ENCODE assay signal across 9 cellular contexts in the genomic region with DNA sequence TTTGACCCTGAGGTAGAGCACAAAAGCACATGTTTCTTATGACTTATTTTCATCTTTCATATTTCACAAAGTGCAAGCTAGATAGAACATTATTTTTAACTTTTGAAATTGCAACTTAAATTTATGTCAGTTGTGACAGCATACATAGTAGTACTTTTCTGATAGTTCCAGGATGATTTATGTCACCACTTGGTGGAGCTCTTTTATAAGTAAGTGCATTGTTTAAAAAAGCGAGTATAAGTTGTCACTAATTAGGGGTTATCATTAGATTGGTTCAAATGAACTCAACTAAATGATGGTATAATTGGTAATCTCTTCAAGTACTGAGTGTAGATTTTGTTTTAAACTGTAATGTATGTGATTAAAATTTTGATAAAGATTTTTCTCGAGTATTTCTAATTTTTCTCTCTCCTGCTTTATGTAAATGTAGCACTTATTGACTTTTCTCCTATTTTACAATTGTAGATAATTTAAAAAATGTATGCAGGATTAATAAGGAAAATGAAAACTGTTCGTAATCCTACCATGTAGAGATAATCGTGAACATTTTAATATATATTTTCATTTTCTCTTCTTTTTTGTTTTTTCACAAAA. TPM values are rescaled to one million over a fixed set of nuclear protein-coding genes. Genes with fewer than 3 reads are reported as not detected.
A peak's percentile ranks its signal among the peaks of the same experiment; 100 is the strongest.
DNase-seq lines count a peak whose midpoint lies in the region; ATAC-seq, FAIRE-seq and TF ChIP-seq lines count a peak whose summit lies in the region.
"Had no signal": no experiment of that assay in that cellular context is flagged by ENCODE, and none has a peak within 500 bp of the region (broad histone marks: within the 10 kb centered on the region; RNA-seq: fewer than 3 reads in every experiment).

No MANE protein-coding gene starts in this region.

- no peaks in the 10 kb centered on the region for H3K9me2 ChIP-seq in PC-9 (ENCODE audit: insufficient read depth)

- H3K79me2 ChIP-seq in PC-9 (ENCODE audit: low read depth) = no peaks in the 10 kb centered on the region

- intact Hi-C loops in PC-9 (cut with micrococcal nuclease; ENCODE audit: unreplicated experiment) = loop anchor here (1.0 kb wide), 2 partner anchors 246 to 435 kb away; no protein-coding TSS in a partner anchor

- no peak overlapping the region for H3K4me3 ChIP-seq in PC-9
- H3K4me3 ChIP-seq: HAP-1 had no signal

- H3K27me3 ChIP-seq in PC-9 (ENCODE audit: insufficient read depth, low read depth) = no peaks in the 10 kb centered on the region

- no peaks in the 10 kb centered on the region for H3K27me3 Mint-ChIP-seq in natural killer cell treated with Interleukin-12 subunit alpha and Interleukin-12 subunit beta and Interleukin-15 and Interleukin-18, amount 100 ng/mL, for 72 hours
- no peaks in the 10 kb centered on the region for H3K27me3 Mint-ChIP-seq in WTC11 (ENCODE audit: low read depth)

- no peaks in the 10 kb centered on the region for H3F3A ChIP-seq in PC-9 (ENCODE audit: insufficient read depth, low read depth)

- peaks cover 29 to 36% of the 10 kb centered on the region in 2 donors for H3K4me1 Mint-ChIP-seq in natural killer cell treated with Interleukin-12 subunit alpha and Interleukin-12 subunit beta and Interleukin-15 and Interleukin-18, amount 100 ng/mL, for 72 hours (ENCODE audit: low read depth in 2 of 2)
- no peaks in the 10 kb centered on the region for H3K4me1 Mint-ChIP-seq in WTC11

- no peak overlapping the region for H3K27ac ChIP-seq in PC-9

- no peak overlapping the region for H2AFZ ChIP-seq in PC-9

- in situ Hi-C loops in ACHN (cut with HindIII; ENCODE audit: low pct_ligation_motif_present, low pct_unique_long_range_greater_than_20kb, low sequenced_read_pairs) = no loop called here

- ATAC-seq in natural killer cell treated with Interleukin-12 subunit alpha and Interleukin-12 subunit beta and Interleukin-15 and Interleukin-18, amount 100 ng/mL, for 72 hours = peak; percentile 61 to 65
- ATAC-seq in HG02885 (IDR thresholded peaks at IDR 0.05; ENCODE audit: poor library complexity, unreplicated experiment) = no peak
- no peak for ATAC-seq in HG03571 (IDR thresholded peaks at IDR 0.05; ENCODE audit: unreplicated experiment)
- ATAC-seq in WTC11 = no peak; the same call in 1 of the 2 replicates

- H3K4me3 Mint-ChIP-seq in natural killer cell treated with Interleukin-12 subunit alpha and Interleukin-12 subunit beta and Interleukin-15 and Interleukin-18, amount 100 ng/mL, for 72 hours = no peak overlapping the region
- no peak overlapping the region for H3K4me3 Mint-ChIP-seq in WTC11

- no peaks in the 10 kb centered on the region for H3K9me3 Mint-ChIP-seq in natural killer cell treated with Interleukin-12 subunit alpha and Interleukin-12 subunit beta and Interleukin-15 and Interleukin-18, amount 100 ng/mL, for 72 hours
- peaks cover 30% of the 10 kb centered on the region for H3K9me3 Mint-ChIP-seq in WTC11

- DNase-seq in ACHN (peak; percentile 48), PC-9 (no peak), WTC11 (ENCODE audit: low spot score) (no peak)
- no peak for DNase-seq in natural killer cell treated with Interleukin-12 subunit alpha and Interleukin-12 subunit beta and Interleukin-15 and Interleukin-18, amount 100 ng/mL, for 72 hours (ENCODE audit: low spot score)

- peak; percentile 33; the same call in 2 of the 3 replicates for TF ChIP-seq CTCF in GM12872 (IDR thresholded peaks at IDR 0.05; ENCODE audit: insufficient read depth, low read depth, low read length)
- TF ChIP-seq CTCF in PC-9 (conservative IDR thresholded peaks at IDR 0.05) = peak; percentile 77
- TF ChIP-seq CTCF in WTC11 (IDR thresholded peaks at IDR 0.05) = no peak

- FAIRE-seq in endometrium (lab: Jason Lieb, UNC) = peak; percentile 55

- no peaks in the 10 kb centered on the region for H3K9me3 ChIP-seq in PC-9 (ENCODE audit: insufficient read depth, low read depth)
- H3K9me3 ChIP-seq: HAP-1 had no signal

- 0 out of 2 replicates have a peak, but pooled peaks cover 6% of the 10 kb centered on the region for H3K4me1 ChIP-seq in PC-9 (replicated peaks; ENCODE audit: insufficient read depth)
- H3K4me1 ChIP-seq: HAP-1 had no signal

- no peaks in the 10 kb centered on the region for H3K36me3 ChIP-seq in PC-9 (ENCODE audit: low read depth)
- H3K36me3 ChIP-seq: HAP-1 had no signal

- H3K36me3 Mint-ChIP-seq in natural killer cell treated with Interleukin-12 subunit alpha and Interleukin-12 subunit beta and Interleukin-15 and Interleukin-18, amount 100 ng/mL, for 72 hours = peaks cover 30% of the 10 kb centered on the region
- H3K36me3 Mint-ChIP-seq in WTC11 = peaks cover 23% of the 10 kb centered on the region

- H4K20me1 ChIP-seq in PC-9 (ENCODE audit: insufficient read depth) = no peaks in the 10 kb centered on the region

- H3K4me2 ChIP-seq in PC-9 = no peak overlapping the region

- BruUV-seq in PC-9 (replicated peaks; lab: Mats Ljungman, UMichigan) = no TSS peak

- POLR2A ChIA-PET in PC-9 (lab: Charles Lee; ENCODE audit: unreplicated experiment) = no interaction called here
- POLR2A ChIA-PET in WTC11 (lab: Charles Lee) = interaction anchor here (1.0 kb wide), 1 partner anchor 245 kb away, joined by 3 read pairs; no protein-coding TSS in a partner anchor

- CTCF ChIA-PET in PC-9 (lab: Charles Lee) (interaction anchor here (0.6 to 3.1 kb wide), 5 partner anchors 54 to 247 kb away, joined by 3 to 25 read pairs (median 4); no protein-coding TSS in a partner anchor), WTC11 (lab: Charles Lee) (interaction anchor here (0.6 to 3.3 kb wide), 12 partner anchors 8 to 536 kb away, joined by 3 to 39 read pairs (median 4); no protein-coding TSS in a partner anchor)

- H3K27ac Mint-ChIP-seq in natural killer cell treated with Interleukin-12 subunit alpha and Interleukin-12 subunit beta and Interleukin-15 and Interleukin-18, amount 100 ng/mL, for 72 hours = peak overlapping the region; percentile 36 to 57
- H3K27ac Mint-ChIP-seq in WTC11 = no peak overlapping the region

TF ChIP-seq in WTC11, 78 proteins besides CTCF, POLR2A, EP300 and RAD21:
- TF ChIP-seq ATF2 (CRISPR knock-in tag; IDR thresholded peaks at IDR 0.05; ENCODE audit: borderline replicate concordance, low read depth) = no peak
- TF ChIP-seq, protein P1, sequence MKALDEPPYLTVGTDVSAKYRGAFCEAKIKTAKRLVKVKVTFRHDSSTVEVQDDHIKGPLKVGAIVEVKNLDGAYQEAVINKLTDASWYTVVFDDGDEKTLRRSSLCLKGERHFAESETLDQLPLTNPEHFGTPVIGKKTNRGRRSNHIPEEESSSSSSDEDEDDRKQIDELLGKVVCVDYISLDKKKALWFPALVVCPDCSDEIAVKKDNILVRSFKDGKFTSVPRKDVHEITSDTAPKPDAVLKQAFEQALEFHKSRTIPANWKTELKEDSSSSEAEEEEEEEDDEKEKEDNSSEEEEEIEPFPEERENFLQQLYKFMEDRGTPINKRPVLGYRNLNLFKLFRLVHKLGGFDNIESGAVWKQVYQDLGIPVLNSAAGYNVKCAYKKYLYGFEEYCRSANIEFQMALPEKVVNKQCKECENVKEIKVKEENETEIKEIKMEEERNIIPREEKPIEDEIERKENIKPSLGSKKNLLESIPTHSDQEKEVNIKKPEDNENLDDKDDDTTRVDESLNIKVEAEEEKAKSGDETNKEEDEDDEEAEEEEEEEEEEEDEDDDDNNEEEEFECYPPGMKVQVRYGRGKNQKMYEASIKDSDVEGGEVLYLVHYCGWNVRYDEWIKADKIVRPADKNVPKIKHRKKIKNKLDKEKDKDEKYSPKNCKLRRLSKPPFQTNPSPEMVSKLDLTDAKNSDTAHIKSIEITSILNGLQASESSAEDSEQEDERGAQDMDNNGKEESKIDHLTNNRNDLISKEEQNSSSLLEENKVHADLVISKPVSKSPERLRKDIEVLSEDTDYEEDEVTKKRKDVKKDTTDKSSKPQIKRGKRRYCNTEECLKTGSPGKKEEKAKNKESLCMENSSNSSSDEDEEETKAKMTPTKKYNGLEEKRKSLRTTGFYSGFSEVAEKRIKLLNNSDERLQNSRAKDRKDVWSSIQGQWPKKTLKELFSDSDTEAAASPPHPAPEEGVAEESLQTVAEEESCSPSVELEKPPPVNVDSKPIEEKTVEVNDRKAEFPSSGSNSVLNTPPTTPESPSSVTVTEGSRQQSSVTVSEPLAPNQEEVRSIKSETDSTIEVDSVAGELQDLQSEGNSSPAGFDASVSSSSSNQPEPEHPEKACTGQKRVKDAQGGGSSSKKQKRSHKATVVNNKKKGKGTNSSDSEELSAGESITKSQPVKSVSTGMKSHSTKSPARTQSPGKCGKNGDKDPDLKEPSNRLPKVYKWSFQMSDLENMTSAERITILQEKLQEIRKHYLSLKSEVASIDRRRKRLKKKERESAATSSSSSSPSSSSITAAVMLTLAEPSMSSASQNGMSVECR (CRISPR knock-in tag; IDR thresholded peaks at IDR 0.05; ENCODE audit: borderline replicate concordance) = no peak
- TF ChIP-seq USF1 (CRISPR knock-in tag; IDR thresholded peaks at IDR 0.05) = no peak
- no peak for TF ChIP-seq PRRX2 (CRISPR knock-in tag; IDR thresholded peaks at IDR 0.05)
- TF ChIP-seq NR3C1 (CRISPR knock-in tag; conservative IDR thresholded peaks at IDR 0.05; ENCODE audit: low read depth) = no peak
- TF ChIP-seq ZNF423 (CRISPR knock-in tag; IDR thresholded peaks at IDR 0.05) = no peak
- TF ChIP-seq HMGA2 (CRISPR knock-in tag; IDR thresholded peaks at IDR 0.05) = no peak
- TF ChIP-seq NFE2L1 (CRISPR knock-in tag; IDR thresholded peaks at IDR 0.05) = no peak
- no peak for TF ChIP-seq TCF7 (CRISPR knock-in tag; IDR thresholded peaks at IDR 0.05; ENCODE audit: low read depth)

RNA-seq across cellular contexts. Expression of gene RB1, which starts 31.1 kb away (rescaled TPM):
- total RNA-seq in PC-9 (2021) = 19.8 and 23.7 TPM in 2 replicates
- total RNA-seq in natural killer cell treated with Interleukin-12 subunit alpha and Interleukin-12 subunit beta and Interleukin-15 and Interleukin-18, amount 100 ng/mL, for 72 hours = 10 to 100 TPM; 36.0 to 40.3 TPM
- total RNA-seq in WTC11 (2021) = 18.4 to 22.0 TPM (median 18.8 TPM) in 3 replicates

Comparison
In these comparisons a context has a peak if more than half of its experiments do, and no peak if none do; other contexts are left out.
1. ATAC-seq: peak in natural killer cell treated with Interleukin-12 subunit alpha and Interleukin-12 subunit beta and Interleukin-15 and Interleukin-18, amount 100 ng/mL, for 72 hours (2 of 2); none in HG02885 (single experiment), HG03571 (single experiment) and WTC11 (single experiment).